In genomic region chr20:17680836-17681740, GRCh38 we compare ENCODE assay signal across 8 cellular contexts. TPM values are rescaled to one million over a fixed set of nuclear protein-coding genes. Genes with fewer than 3 reads are reported as not detected.
DNase-seq lines count a peak whose midpoint lies in the region; ATAC-seq, FAIRE-seq and TF ChIP-seq lines count a peak whose summit lies in the region.

No MANE protein-coding gene starts in this region.

- peak; percentile 80 for DNase-seq in CD14-positive monocyte (ENCODE audit: low spot score)
- peak; percentile 9 for DNase-seq in RCC 7860 (ENCODE audit: low spot score)
- DNase-seq in fibroblast of mammary gland (ENCODE audit: low read depth), result peak; percentile 64
- peak; percentile 57 to 87 (median 76) for DNase-seq in naive thymus-derived CD8-positive, alpha-beta T cell
- peak; percentile 74 for DNase-seq in stimulated activated naive B cell treated with anti-CD40 and anti-IgM and Interleukin-4, amounts not matched to agents 10 μg/mL and 1 μg/mL and 100 μg/mL, for 72 hours

- H3K4me1 Mint-ChIP-seq in CD14-positive monocyte, result peaks cover 31% of the 10 kb centered on the region
- peaks cover 14% of the 10 kb centered on the region for H3K4me1 Mint-ChIP-seq in activated T-helper 17 cell treated with anti-CD3 and anti-CD28 coated beads, Interleukin-2, amount 50 U/mL, for 72 hours
- peaks cover 12 to 29% (median 21%) of the 10 kb centered on the region in 4 donors for H3K4me1 Mint-ChIP-seq in naive thymus-derived CD8-positive, alpha-beta T cell
- peaks cover 15 to 25% of the 10 kb centered on the region in 2 donors for H3K4me1 Mint-ChIP-seq in stimulated activated naive B cell treated with anti-CD40 and anti-IgM and Interleukin-4, amounts not matched to agents 10 μg/mL and 1 μg/mL and 100 μg/mL, for 72 hours

- TF ChIP-seq CTCF in CD14-positive monocyte (IDR thresholded peaks at IDR 0.05) (peak; percentile 50), fibroblast of mammary gland (conservative IDR thresholded peaks at IDR 0.05; ENCODE audit: control insufficient read depth, insufficient read depth, low read depth, low read length) (no peak)

- peaks cover 0 to 2% (median 0%) of the 10 kb centered on the region in 7 donors for H3K9me3 Mint-ChIP-seq in CD14-positive monocyte
- H3K9me3 Mint-ChIP-seq in activated T-helper 17 cell treated with anti-CD3 and anti-CD28 coated beads, Interleukin-2, amount 50 U/mL, for 72 hours, result no peaks in the 10 kb centered on the region
- H3K9me3 Mint-ChIP-seq in naive thymus-derived CD8-positive, alpha-beta T cell, result no peaks in the 10 kb centered on the region
- H3K9me3 Mint-ChIP-seq in stimulated activated naive B cell treated with anti-CD40 and anti-IgM and Interleukin-4, amounts not matched to agents 10 μg/mL and 1 μg/mL and 100 μg/mL, for 72 hours, result no peaks in the 10 kb centered on the region

- peaks cover 29 to 32% of the 10 kb centered on the region in 2 donors for H3K36me3 Mint-ChIP-seq in CD14-positive monocyte
- peaks cover 26% of the 10 kb centered on the region for H3K36me3 Mint-ChIP-seq in activated T-helper 17 cell treated with anti-CD3 and anti-CD28 coated beads, Interleukin-2, amount 50 U/mL, for 72 hours (ENCODE audit: low read depth)
- H3K36me3 Mint-ChIP-seq in naive thymus-derived CD8-positive, alpha-beta T cell, result peaks cover 0 to 8% (median 0%) of the 10 kb centered on the region in 3 donors
- peaks cover 7 to 13% of the 10 kb centered on the region in 2 donors for H3K36me3 Mint-ChIP-seq in stimulated activated naive B cell treated with anti-CD40 and anti-IgM and Interleukin-4, amounts not matched to agents 10 μg/mL and 1 μg/mL and 100 μg/mL, for 72 hours

- peak; percentile 37 for ATAC-seq in GM19324 (IDR thresholded peaks at IDR 0.05; ENCODE audit: low FRiP score, unreplicated experiment)
- ATAC-seq in HG03469 (IDR thresholded peaks at IDR 0.05; ENCODE audit: unreplicated experiment), result peak; percentile 34
- peak; percentile 49 for ATAC-seq in activated T-helper 17 cell treated with anti-CD3 and anti-CD28 coated beads, Interleukin-2, amount 50 U/mL, for 72 hours (replicated peaks)
- peak; percentile 17 to 39 for ATAC-seq in naive thymus-derived CD8-positive, alpha-beta T cell
- peak; percentile 47 to 53 for ATAC-seq in stimulated activated naive B cell treated with anti-CD40 and anti-IgM and Interleukin-4, amounts not matched to agents 10 μg/mL and 1 μg/mL and 100 μg/mL, for 72 hours (replicated peaks)

- peaks cover 2 to 8% (median 4%) of the 10 kb centered on the region in 3 donors for H3K27me3 Mint-ChIP-seq in CD14-positive monocyte (ENCODE audit: low read depth in 3 of 3)
- peaks cover 13% of the 10 kb centered on the region for H3K27me3 Mint-ChIP-seq in activated T-helper 17 cell treated with anti-CD3 and anti-CD28 coated beads, Interleukin-2, amount 50 U/mL, for 72 hours
- peaks cover 6 to 22% (median 16%) of the 10 kb centered on the region in 5 donors for H3K27me3 Mint-ChIP-seq in naive thymus-derived CD8-positive, alpha-beta T cell
- peaks cover 8 to 14% of the 10 kb centered on the region in 2 donors for H3K27me3 Mint-ChIP-seq in stimulated activated naive B cell treated with anti-CD40 and anti-IgM and Interleukin-4, amounts not matched to agents 10 μg/mL and 1 μg/mL and 100 μg/mL, for 72 hours

- peak overlapping the region; percentile 76 for H3K4me3 ChIP-seq in fibroblast of mammary gland (ENCODE audit: control insufficient read depth, low read depth, low read length)

- no peak for FAIRE-seq in RCC 7860 (lab: Jason Lieb, UNC)

- intact Hi-C loops in CD14-positive monocyte (cut with micrococcal nuclease), result loop anchor here (5.0 to 10.0 kb wide), 3 partner anchors 116 to 286 kb away; partner anchors contain the start of genes MGME1 (in 2 of the 2) and SNX5 (in 2 of the 2)

- peak overlapping the region; percentile 92 to 95 (median 94) for H3K27ac Mint-ChIP-seq in CD14-positive monocyte
- H3K27ac Mint-ChIP-seq in activated T-helper 17 cell treated with anti-CD3 and anti-CD28 coated beads, Interleukin-2, amount 50 U/mL, for 72 hours, result peak overlapping the region; percentile 58
- H3K27ac Mint-ChIP-seq in naive thymus-derived CD8-positive, alpha-beta T cell, result peak overlapping the region in 8 of 10 donors; percentile 40 to 90 (median 80)
- peak overlapping the region; percentile 85 for H3K27ac Mint-ChIP-seq in stimulated activated naive B cell treated with anti-CD40 and anti-IgM and Interleukin-4, amounts not matched to agents 10 μg/mL and 1 μg/mL and 100 μg/mL, for 72 hours

- POLR2A ChIA-PET in naive thymus-derived CD8-positive, alpha-beta T cell (lab: Charles Lee), result interaction anchor here (1.5 to 2.3 kb wide), 3 partner anchors 278 to 607 kb away, joined by 3 to 25 read pairs (median 6); partner anchors contain the start of genes MGME1, SNX5 and ZNF133

- H3K4me3 Mint-ChIP-seq in CD14-positive monocyte, result peak overlapping the region; percentile 87 to 90
- peak overlapping the region; percentile 68 for H3K4me3 Mint-ChIP-seq in activated T-helper 17 cell treated with anti-CD3 and anti-CD28 coated beads, Interleukin-2, amount 50 U/mL, for 72 hours
- H3K4me3 Mint-ChIP-seq in naive thymus-derived CD8-positive, alpha-beta T cell, result peak overlapping the region; percentile 71 to 91 (median 81)
- peak overlapping the region; percentile 83 to 90 for H3K4me3 Mint-ChIP-seq in stimulated activated naive B cell treated with anti-CD40 and anti-IgM and Interleukin-4, amounts not matched to agents 10 μg/mL and 1 μg/mL and 100 μg/mL, for 72 hours

RNA-seq across cellular contexts. Expression of gene RRBP1, which starts 1.0 kb away (rescaled TPM):
- polyA plus RNA-seq in CD14-positive monocyte, result 1 to 10 TPM; 4.7 to 7.5 TPM
- total RNA-seq in activated T-helper 17 cell treated with anti-CD3 and anti-CD28 coated beads, Interleukin-2, amount 50 U/mL, for 72 hours, result 10 to 100 TPM; 21.6 to 32.5 TPM
- total RNA-seq in naive thymus-derived CD8-positive, alpha-beta T cell, result 10 to 100 TPM; 19.6 to 22.4 TPM
- 1 to 10 TPM; 1.7 to 8.9 (median 4.9) TPM for polyA plus RNA-seq in naive thymus-derived CD8-positive, alpha-beta T cell

RNA-seq across cellular contexts. Expression of gene BANF2, which starts 18.7 kb away (rescaled TPM):
- polyA plus RNA-seq in CD14-positive monocyte, result not detected
- total RNA-seq in activated T-helper 17 cell treated with anti-CD3 and anti-CD28 coated beads, Interleukin-2, amount 50 U/mL, for 72 hours, result not detected
- total RNA-seq in naive thymus-derived CD8-positive, alpha-beta T cell, result not detected
- not detected for polyA plus RNA-seq in naive thymus-derived CD8-positive, alpha-beta T cell

Comparison
In these comparisons a context has a peak if more than half of its experiments do, and no peak if none do; other contexts are left out.
1. Peak in every context shown above with its lines: DNase-seq, ATAC-seq and H3K4me3 ChIP-seq.
2. DNase-seq: peak in every context shown above with its lines; median percentile 80 in CD14-positive monocyte; 76 in naive thymus-derived CD8-positive, alpha-beta T cell; 74 in stimulated activated naive B cell treated with anti-CD40 and anti-IgM and Interleukin-4, amounts not matched to agents 10 μg/mL and 1 μg/mL and 100 μg/mL, for 72 hours; 64 in fibroblast of mammary gland; 9 in RCC 7860.